17 cellular contexts compared by ENCODE assay signal in genomic region chr19:1961545-1961878, GRCh38.
"Had no signal": no experiment of that assay in that cellular context is flagged by ENCODE, and none has a peak within 500 bp of the region (broad histone marks: within the 10 kb centered on the region; RNA-seq: fewer than 3 reads in every experiment).

No MANE protein-coding gene starts in this region.

- H3K27ac ChIP-seq: brain microvascular endothelial cell, esophagus squamous epithelium, foreskin keratinocyte, heart right ventricle, lower lobe of right lung, thoracic aorta had no signal

- ATAC-seq: activated CD8-positive, alpha-beta memory T cell treated with anti-CD3 and anti-CD28 coated beads, Interleukin-2, amount 10 ng/mL, durations not matched to agents 7 days and 5 days; activated T-cell treated with anti-CD3 and anti-CD28 coated beads, Interleukin-2, amount 50 U/mL, for 4 hours; foreskin keratinocyte; sciatic nerve; stimulated activated naive CD8-positive, alpha-beta T cell treated with anti-CD3 and anti-CD28 coated beads, Interleukin-15, amount 100 ng/mL, for 72 hours had no signal

- H3K36me3 Mint-ChIP-seq: activated naive CD8-positive, alpha-beta T cell treated with anti-CD3 and anti-CD28 coated beads for 36 hours; naive B cell had no signal

- H3K9me3 ChIP-seq: esophagus squamous epithelium, heart right ventricle, lower lobe of right lung, thoracic aorta had no signal

- H3K27me3 Mint-ChIP-seq: activated CD8-positive, alpha-beta memory T cell treated with anti-CD3 and anti-CD28 coated beads, Interleukin-2, amount 10 ng/mL, durations not matched to agents 7 days and 5 days; activated naive CD8-positive, alpha-beta T cell treated with anti-CD3 and anti-CD28 coated beads for 36 hours; naive B cell; progenitor cell of endocrine pancreas; stimulated activated naive CD8-positive, alpha-beta T cell treated with anti-CD3 and anti-CD28 coated beads, Interleukin-15, amount 100 ng/mL, for 72 hours had no signal

- H3K4me3 Mint-ChIP-seq: activated CD8-positive, alpha-beta memory T cell treated with anti-CD3 and anti-CD28 coated beads, Interleukin-2, amount 10 ng/mL, durations not matched to agents 7 days and 5 days; activated naive CD8-positive, alpha-beta T cell treated with anti-CD3 and anti-CD28 coated beads for 36 hours; activated T-cell treated with anti-CD3 and anti-CD28 coated beads, Interleukin-2, amount 50 U/mL, for 4 hours; naive B cell; stimulated activated naive CD8-positive, alpha-beta T cell treated with anti-CD3 and anti-CD28 coated beads, Interleukin-15, amount 100 ng/mL, for 72 hours; T-helper 2 cell treated with Interferon-gamma antibody and Interleukin-4, amounts not matched to agents 5 μg/mL and 100 μg/mL, for 36 hours had no signal

- DNase-seq: activated CD8-positive, alpha-beta memory T cell treated with anti-CD3 and anti-CD28 coated beads, Interleukin-2, amount 10 ng/mL, durations not matched to agents 7 days and 5 days; activated gamma-delta T cell treated with Interleukin-2 at 50 U/mL for 16 hours; activated naive CD8-positive, alpha-beta T cell treated with anti-CD3 and anti-CD28 coated beads for 36 hours; activated T-cell treated with anti-CD3 and anti-CD28 coated beads, Interleukin-2, amount 50 U/mL, for 4 hours; brain microvascular endothelial cell; esophagus squamous epithelium; foreskin keratinocyte; heart right ventricle; lower lobe of right lung; naive B cell; stimulated activated naive CD8-positive, alpha-beta T cell treated with anti-CD3 and anti-CD28 coated beads, Interleukin-15, amount 100 ng/mL, for 72 hours had no signal

- H3K9me3 Mint-ChIP-seq: activated naive CD8-positive, alpha-beta T cell treated with anti-CD3 and anti-CD28 coated beads for 36 hours; activated T-cell treated with anti-CD3 and anti-CD28 coated beads, Interleukin-2, amount 50 U/mL, for 4 hours; naive B cell; stimulated activated naive CD8-positive, alpha-beta T cell treated with anti-CD3 and anti-CD28 coated beads, Interleukin-15, amount 100 ng/mL, for 72 hours; T-helper 2 cell treated with Interferon-gamma antibody and Interleukin-4, amounts not matched to agents 5 μg/mL and 100 μg/mL, for 36 hours had no signal

- H3K27me3 ChIP-seq: brain microvascular endothelial cell, esophagus squamous epithelium, foreskin keratinocyte, heart right ventricle had no signal

- H3K4me3 ChIP-seq: esophagus squamous epithelium, heart right ventricle, lower lobe of right lung, thoracic aorta had no signal

- FAIRE-seq: endometrium, islet of Langerhans had no signal

- H3K4me1 ChIP-seq: esophagus squamous epithelium, foreskin keratinocyte, lower lobe of right lung had no signal

- H3K27ac Mint-ChIP-seq: activated CD8-positive, alpha-beta memory T cell treated with anti-CD3 and anti-CD28 coated beads, Interleukin-2, amount 10 ng/mL, durations not matched to agents 7 days and 5 days; activated naive CD8-positive, alpha-beta T cell treated with anti-CD3 and anti-CD28 coated beads for 36 hours; progenitor cell of endocrine pancreas; T-helper 2 cell treated with Interferon-gamma antibody and Interleukin-4, amounts not matched to agents 5 μg/mL and 100 μg/mL, for 36 hours had no signal
